In the genomic region with DNA sequence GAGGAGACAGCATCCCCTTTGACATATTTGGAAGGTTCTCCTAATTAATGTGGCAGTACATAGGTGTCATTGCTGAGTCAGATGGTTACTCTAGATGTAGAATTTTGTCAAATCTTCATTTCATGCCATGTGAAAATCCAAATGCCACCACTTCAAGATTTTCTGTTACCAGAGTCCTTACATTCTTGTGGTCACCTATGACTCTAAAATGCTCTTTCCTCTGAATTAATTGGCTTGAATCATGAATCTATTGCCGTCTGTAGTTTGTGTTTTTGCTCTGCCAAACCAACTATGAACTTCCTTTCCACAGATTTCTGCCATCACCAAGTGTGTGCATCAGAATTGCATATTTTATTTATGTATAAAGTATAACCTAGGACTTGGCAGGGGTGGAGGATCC, we compare ENCODE assay signal across 1 cellular context.
TF ChIP-seq lines count a peak whose summit lies in the region.

No MANE protein-coding gene starts in this region.

TF ChIP-seq in IMR-90, 13 proteins besides CTCF, POLR2A, EP300 and RAD21 (continued from another document):
- TF ChIP-seq MXI1 (IDR thresholded peaks at IDR 0.05; ENCODE audit: borderline replicate concordance, low read depth, low read length) (no peak), BHLHE40 (IDR thresholded peaks at IDR 0.05; ENCODE audit: low read depth, low read length) (no peak), MAFK (IDR thresholded peaks at IDR 0.05; ENCODE audit: low read depth, low read length) (peak; percentile 30; the same call in 1 of the 2 replicates), SMC3 (IDR thresholded peaks at IDR 0.05; ENCODE audit: low read depth, low read length) (no peak), CEBPB (IDR thresholded peaks at IDR 0.05; ENCODE audit: low read depth, low read length) (no peak), MAZ (IDR thresholded peaks at IDR 0.05; ENCODE audit: borderline replicate concordance, low read depth, low read length) (no peak)
